13 cellular contexts compared by ENCODE assay signal in genomic region chr20:44271915-44272663, GRCh38. TPM values are rescaled to one million over a fixed set of nuclear protein-coding genes. Genes with fewer than 3 reads are reported as not detected.
DNase-seq lines count a peak whose midpoint lies in the region; ATAC-seq and TF ChIP-seq lines count a peak whose summit lies in the region.
"Had no signal": no experiment of that assay in that cellular context is flagged by ENCODE, and none has a peak within 500 bp of the region (broad histone marks: within the 10 kb centered on the region; RNA-seq: fewer than 3 reads in every experiment).

No MANE protein-coding gene starts in this region.

- H3K27ac ChIP-seq in 22Rv1: no peak overlapping the region

- H3K4me3 Mint-ChIP-seq in natural killer cell: no peak overlapping the region

- no peak for TF ChIP-seq POLR2A in GM18505 (IDR thresholded peaks at IDR 0.05; ENCODE audit: borderline replicate concordance, extremely low read depth, insufficient read depth, insufficient read length)

- H3K9me3 Mint-ChIP-seq in natural killer cell: no peaks in the 10 kb centered on the region

- intact Hi-C loops in natural killer cell (cut with micrococcal nuclease): no loop called here

- H3K4me3 ChIP-seq in fibroblast of pulmonary artery (replicated peaks; ENCODE audit: low read depth, low read length): no peak overlapping the region

- no peak overlapping the region for H3K27ac Mint-ChIP-seq in natural killer cell

- peak; percentile 50 for TF ChIP-seq CTCF in 22Rv1 (IDR thresholded peaks at IDR 0.05)
- peak; percentile 12 for TF ChIP-seq CTCF in GM10248 (IDR thresholded peaks at IDR 0.05; ENCODE audit: control extremely low read depth, extremely low read depth, low read depth, missing control alignments)
- peak; percentile 10 for TF ChIP-seq CTCF in fibroblast of pulmonary artery (IDR thresholded peaks at IDR 0.05; ENCODE audit: low read length, missing control alignments)
- TF ChIP-seq CTCF in natural killer cell (IDR thresholded peaks at IDR 0.05): no peak

- no peak for ATAC-seq in natural killer cell
- no peak for ATAC-seq in GM18505 (IDR thresholded peaks at IDR 0.05; ENCODE audit: unreplicated experiment)
- no peak for ATAC-seq in GM21619 (IDR thresholded peaks at IDR 0.05; ENCODE audit: unreplicated experiment)

- POLR2A ChIA-PET in GM10248 (lab: Yijun Ruan, JAX): interaction anchor here (0.6 kb wide), 1 partner anchor 1337 kb away, joined by 4 read pairs; no protein-coding TSS in a partner anchor

- H3K27me3 Mint-ChIP-seq in natural killer cell (ENCODE audit: low read depth in 2 of 2): no peaks in the 10 kb centered on the region

- H3K4me1 Mint-ChIP-seq in natural killer cell: no peaks in the 10 kb centered on the region

- DNase-seq in GM10248 (ENCODE audit: extremely low spot score): no peak
- peak; percentile 71 for DNase-seq in NCI-H69 (lab: John Stamatoyannopoulos, UW)
- DNase-seq in fibroblast of pulmonary artery (ENCODE audit: low read depth): no peak
- DNase-seq in AG08395 (ENCODE audit: low spot score): no peak
- no peak for DNase-seq in natural killer cell
- DNase-seq: activated effector memory CD4-positive, alpha-beta T cell treated with Interleukin-2 at 50 U/mL for 16 hours had no signal

- no peaks in the 10 kb centered on the region for H3K36me3 Mint-ChIP-seq in natural killer cell

- CTCF ChIA-PET in GM10248 (lab: Yijun Ruan, JAX): interaction anchor here (0.8 to 1.6 kb wide), 7 partner anchors 8 to 82 kb away, joined by 3 to 7 read pairs (median 3); partner anchors contain the start of gene FITM2

RNA-seq across cellular contexts. Expression of gene GDAP1L1, which starts 25.0 kb away (rescaled TPM):
- total RNA-seq in natural killer cell: not detected
- total RNA-seq: glomerular endothelial cell, M059J, mononuclear cell, skeletal muscle tissue had no signal

RNA-seq across cellular contexts. Expression of gene FITM2, which starts 38.9 kb away (rescaled TPM):
- 1 to 10 TPM; 3.7 to 6.0 (median 3.9) TPM for total RNA-seq in natural killer cell
